Comparison of ENCODE assay signal across 8 cellular contexts in genomic region chr1:15154480-15155036, GRCh38. TPM values are rescaled to one million over a fixed set of nuclear protein-coding genes. Genes with fewer than 3 reads are reported as not detected.
DNase-seq lines count a peak whose midpoint lies in the region; ATAC-seq and TF ChIP-seq lines count a peak whose summit lies in the region.

No MANE protein-coding gene starts in this region.

- H3K4me2 ChIP-seq in neuronal stem cell (ENCODE audit: insufficient read depth, low read length, poor library complexity, severe bottlenecking) = peak overlapping the region; percentile 92

- peak overlapping the region; percentile 73 for H3K18ac ChIP-seq in neuronal stem cell (ENCODE audit: low read length)

- DNase-seq in GM03348 (ENCODE audit: low spot score) (peak; percentile 26), SK-N-DZ (ENCODE audit: low spot score) (peak; percentile 16), fibroblast of mammary gland (ENCODE audit: low read depth) (peak; percentile 35), neuronal stem cell (ENCODE audit: low spot score) (no peak), activated gamma-delta T cell (lab: John Stamatoyannopoulos, UW) (no peak)

- H3K27ac ChIP-seq in neuronal stem cell (replicated peaks; ENCODE audit: low read length) = no peak overlapping the region

- no peak overlapping the region for H2BK12ac ChIP-seq in neuronal stem cell (ENCODE audit: low read length)

- H3K4me1 ChIP-seq in neuronal stem cell (ENCODE audit: control insufficient read depth in 2 of 2, insufficient read depth in 1 of 2, low read depth in 1 of 2, low read length in 2 of 2) = peaks cover 6 to 7% of the 10 kb centered on the region in 2 donors

- ATAC-seq in HG03439 (IDR thresholded peaks at IDR 0.05; ENCODE audit: unreplicated experiment) (no peak), GM18517 (IDR thresholded peaks at IDR 0.05; ENCODE audit: unreplicated experiment) (no peak), GM21381 (IDR thresholded peaks at IDR 0.05; ENCODE audit: unreplicated experiment) (no peak)

- H3K14ac ChIP-seq in neuronal stem cell (ENCODE audit: low read length) = no peak overlapping the region

- H3K79me1 ChIP-seq in neuronal stem cell (ENCODE audit: low read depth, low read length) = peaks cover 4% of the 10 kb centered on the region

- no peaks in the 10 kb centered on the region for H3K36me3 ChIP-seq in neuronal stem cell (replicated peaks in 1 of 2; ENCODE audit: control insufficient read depth in 2 of 2, insufficient read depth in 2 of 2, low read length in 2 of 2)

- no peak overlapping the region for H4K8ac ChIP-seq in neuronal stem cell (ENCODE audit: low read depth, low read length)

- H3K27me3 ChIP-seq in neuronal stem cell (ENCODE audit: control insufficient read depth in 3 of 3, insufficient read depth in 3 of 3, low read depth in 1 of 3, low read length in 3 of 3) = peaks cover 5 to 37% (median 16%) of the 10 kb centered on the region in 3 experiments

- H2BK15ac ChIP-seq in neuronal stem cell (ENCODE audit: low read length) = peak overlapping the region; percentile 25

- H2AK5ac ChIP-seq in neuronal stem cell (ENCODE audit: low read depth, low read length) = peak overlapping the region; percentile 18

- peak overlapping the region; percentile 27 for H2BK5ac ChIP-seq in neuronal stem cell (ENCODE audit: low read length)

- H4K91ac ChIP-seq in neuronal stem cell (ENCODE audit: low read depth, low read length, poor library complexity) = no peak overlapping the region

- WGBS in neuronal stem cell (ENCODE audit: extremely low coverage in 2 of 2, insufficient read length in 2 of 2, insufficient replicate concordance in 1 of 2), 2 donors = no CpG with 5 or more reads among the region's 37 CpGs

- peaks cover 0 to 2% of the 10 kb centered on the region in 2 donors for H3K9me3 ChIP-seq in neuronal stem cell (replicated peaks in 1 of 2; ENCODE audit: control insufficient read depth in 2 of 2, insufficient read depth in 1 of 2, low read depth in 1 of 2, low read length in 2 of 2)

- peak overlapping the region; percentile 98 for H2AFZ ChIP-seq in neuronal stem cell (ENCODE audit: low read length)

- no peak for TF ChIP-seq CTCF in fibroblast of mammary gland (conservative IDR thresholded peaks at IDR 0.05; ENCODE audit: control insufficient read depth, insufficient read depth, low read depth, low read length)

- H3K4me3 ChIP-seq in fibroblast of mammary gland (ENCODE audit: control insufficient read depth, low read depth, low read length) (peak overlapping the region; percentile 65), neuronal stem cell (ENCODE audit: low read length in 2 of 2) (peak overlapping the region; percentile 62 to 87)

- no peak overlapping the region for H3K23ac ChIP-seq in neuronal stem cell (ENCODE audit: low read depth, low read length, poor library complexity)

- no peak overlapping the region for H3K4ac ChIP-seq in neuronal stem cell (ENCODE audit: low read length)

- H3K9ac ChIP-seq in neuronal stem cell (ENCODE audit: low read depth, low read length, poor library complexity) = no peak overlapping the region

- peak overlapping the region; percentile 16 for H2BK120ac ChIP-seq in neuronal stem cell (ENCODE audit: low read depth, low read length)

RNA-seq across cellular contexts. Expression of gene TMEM51, which starts 1.0 kb away (rescaled TPM):
- 27.4 and 37.8 TPM in 2 replicates for polyA plus RNA-seq in SK-N-DZ (2014; cell fraction: cytosol; rRNA removed)
- polyA plus RNA-seq in SK-N-DZ (2014; cell fraction: nucleus; rRNA removed) = 11.9 and 19.9 TPM in 2 replicates
- polyA plus RNA-seq in neuronal stem cell (2013, experiment 1 of 2) = 9.6 TPM
- 9.7 TPM for polyA plus RNA-seq in neuronal stem cell (2013, experiment 2 of 2)

Comparison
In these comparisons a context has a peak if more than half of its experiments do, and no peak if none do; other contexts are left out.
1. DNase-seq: peak in GM03348 (single experiment), SK-N-DZ (single experiment) and fibroblast of mammary gland (single experiment); none in neuronal stem cell (single experiment) and activated gamma-delta T cell (single experiment).